ENCODE assay signal across 20 cellular contexts in the genomic region with DNA sequence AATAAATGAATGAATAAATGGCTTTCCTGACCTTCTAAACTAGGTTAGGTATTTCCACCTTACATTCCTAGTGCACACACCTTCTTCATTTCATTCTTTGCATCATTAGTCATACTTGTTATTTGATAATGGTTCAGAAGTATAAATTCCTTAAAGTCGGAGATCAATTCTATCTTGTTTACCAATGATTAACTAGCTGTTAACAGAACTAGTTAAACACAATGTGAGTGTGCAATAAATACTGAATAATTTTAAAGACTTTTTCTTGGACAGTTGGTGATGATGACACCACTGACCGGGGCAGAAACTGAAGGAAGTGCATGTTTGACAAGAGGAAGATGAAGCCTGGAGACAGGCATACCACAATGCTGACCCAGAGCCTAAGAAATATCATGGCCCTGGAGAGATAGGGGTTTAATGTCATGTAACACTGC.
"Had no signal": no experiment of that assay in that cellular context is flagged by ENCODE, and none has a peak within 500 bp of the region (broad histone marks: within the 10 kb centered on the region; RNA-seq: fewer than 3 reads in every experiment).

No MANE protein-coding gene starts in this region.

- H3K4me3 ChIP-seq: coronary artery, esophagus muscularis mucosa, thyroid gland had no signal

- H3K9me3 ChIP-seq: esophagus muscularis mucosa, thyroid gland had no signal

- DNase-seq: activated CD4-positive, alpha-beta T cell treated with anti-CD3 and anti-CD28 coated beads for 1 hour; activated CD8-positive, alpha-beta memory T cell treated with anti-CD3 and anti-CD28 coated beads for 24 hours; activated CD8-positive, alpha-beta memory T cell treated with anti-CD3 and anti-CD28 coated beads, Interleukin-2, amount 50 U/mL, for 48 hours; activated effector memory CD4-positive, alpha-beta T cell treated with Interleukin-2 at 50 U/mL for 16 hours; activated naive CD4-positive, alpha-beta T cell treated with anti-CD3 and anti-CD28 coated beads, Interleukin-2, amount 10 ng/mL, durations not matched to agents 7 days and 5 days; activated naive CD8-positive, alpha-beta T cell treated with anti-CD3 and anti-CD28 coated beads, Interleukin-2, amount 50 U/mL, for 24 hours; activated T-cell treated with anti-CD3 and anti-CD28 coated beads, Interleukin-2, amount 50 U/mL, for 48 hours; aorta; brain microvascular endothelial cell; nephron progenitor cell; nucleus accumbens; posterior cingulate gyrus; stimulated activated naive CD4-positive, alpha-beta T cell; thyroid gland; WERI-Rb-1 had no signal

- ATAC-seq: activated naive CD8-positive, alpha-beta T cell treated with anti-CD3 and anti-CD28 coated beads, Interleukin-2, amount 50 U/mL, for 24 hours; left lobe of liver had no signal

- H3K27ac ChIP-seq: brain microvascular endothelial cell, coronary artery, esophagus muscularis mucosa, thyroid gland, WERI-Rb-1 had no signal

- H3K4me1 ChIP-seq: thyroid gland had no signal

- FAIRE-seq: endometrium, islet of Langerhans had no signal
